6 cellular contexts compared by ENCODE assay signal in the genomic region with DNA sequence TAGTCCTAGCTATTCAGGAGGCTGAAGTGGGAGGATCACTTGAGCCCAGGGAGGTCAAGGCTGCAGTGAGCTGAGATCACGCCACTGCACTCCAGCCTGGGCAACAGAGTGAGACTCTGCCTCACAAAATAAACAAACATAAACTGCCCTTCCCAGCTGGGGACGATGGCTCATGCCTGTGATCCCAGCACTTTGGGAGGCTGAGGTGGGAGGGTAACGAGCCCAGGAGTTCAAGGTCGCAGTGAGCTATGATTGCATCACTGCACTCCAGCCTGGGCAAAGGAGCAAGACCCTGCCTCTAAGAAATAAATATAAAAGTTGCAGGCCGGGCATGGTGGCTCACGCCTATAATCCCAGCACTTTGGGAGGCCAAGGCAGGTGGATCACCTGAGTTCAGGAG. TPM values are rescaled to one million over a fixed set of nuclear protein-coding genes. Genes with fewer than 3 reads are reported as not detected.
"Had no signal": no experiment of that assay in that cellular context is flagged by ENCODE, and none has a peak within 500 bp of the region (broad histone marks: within the 10 kb centered on the region; RNA-seq: fewer than 3 reads in every experiment).

No MANE protein-coding gene starts in this region.

RNA-seq across cellular contexts. Expression of a gene that starts 18.7 kb away (rescaled TPM):
- total RNA-seq: Right ventricle myocardium superior, RPMI7951 had no signal

RNA-seq across cellular contexts. Expression of a gene that starts 32.2 kb away (rescaled TPM):
- total RNA-seq: M059J, OCI-LY7, PC-3, RPMI7951, SJSA1 had no signal
